Comparison of ENCODE assay signal across 8 cellular contexts in genomic region chr1:235326719-235327558, GRCh38. TPM values are rescaled to one million over a fixed set of nuclear protein-coding genes. Genes with fewer than 3 reads are reported as not detected.
A peak's percentile ranks its signal among the peaks of the same experiment; 100 is the strongest.
DNase-seq lines count a peak whose midpoint lies in the region; ATAC-seq and TF ChIP-seq lines count a peak whose summit lies in the region.

No MANE protein-coding gene starts in this region.

- intact Hi-C loops in activated CD4-positive, alpha-beta memory T cell treated with anti-CD3 and anti-CD28 coated beads for 36 hours (cut with micrococcal nuclease): loop anchor here (5.0 kb wide), 2 partner anchors 220 to 540 kb away; partner anchors contain the start of gene LYST

- peak; percentile 21 for ATAC-seq in GM19455 (IDR thresholded peaks at IDR 0.05; ENCODE audit: unreplicated experiment)
- ATAC-seq in memory B cell (ENCODE audit: low read depth): peak; percentile 23
- no peak for ATAC-seq in HG03442 (IDR thresholded peaks at IDR 0.05; ENCODE audit: unreplicated experiment)

- peak overlapping the region; percentile 94 for H3K27ac Mint-ChIP-seq in activated CD4-positive, alpha-beta memory T cell treated with anti-CD3 and anti-CD28 coated beads for 36 hours
- no peak overlapping the region for H3K27ac Mint-ChIP-seq in memory B cell

- peak overlapping the region; percentile 95 for H3K4me3 Mint-ChIP-seq in activated CD4-positive, alpha-beta memory T cell treated with anti-CD3 and anti-CD28 coated beads for 36 hours
- peak overlapping the region; percentile 95 for H3K4me3 Mint-ChIP-seq in memory B cell

- CTCF ChIA-PET in activated CD4-positive, alpha-beta memory T cell treated with anti-CD3 and anti-CD28 coated beads for 36 hours (lab: Charles Lee): no interaction called here

- H3K27me3 Mint-ChIP-seq in activated CD4-positive, alpha-beta memory T cell treated with anti-CD3 and anti-CD28 coated beads for 36 hours: no peaks in the 10 kb centered on the region
- no peaks in the 10 kb centered on the region for H3K27me3 Mint-ChIP-seq in memory B cell

- DNase-seq in AG09309 (ENCODE audit: low read depth) (no peak), NCI-H2107 treated with DMSO at 0.1 percent for 48 hours (lab: John Stamatoyannopoulos, UW; ENCODE audit: unreplicated experiment) (peak; percentile 60), ecto neural progenitor cell (ENCODE audit: low spot score) (peak; percentile 64), memory B cell (ENCODE audit: low spot score in 2 of 2) (peak; percentile 67)
- peak; percentile 79 for DNase-seq in activated CD4-positive, alpha-beta memory T cell treated with anti-CD3 and anti-CD28 coated beads for 36 hours
- DNase-seq in stimulated activated CD8-positive, alpha-beta memory T cell treated with anti-CD3 and anti-CD28 coated beads, Interleukin-12 subunit alpha, Interleukin-12 subunit beta, amount 100 ng/mL, for 24 hours (ENCODE audit: extremely low read depth): peak; percentile 16

- peaks cover 46% of the 10 kb centered on the region for H3K4me1 Mint-ChIP-seq in activated CD4-positive, alpha-beta memory T cell treated with anti-CD3 and anti-CD28 coated beads for 36 hours (ENCODE audit: low read depth)
- H3K4me1 Mint-ChIP-seq in memory B cell: peaks cover 33% of the 10 kb centered on the region

- POLR2A ChIA-PET in activated CD4-positive, alpha-beta memory T cell treated with anti-CD3 and anti-CD28 coated beads for 36 hours (lab: Charles Lee): interaction anchor here (0.8 to 1.4 kb wide), 4 partner anchors 10 to 722 kb away, joined by 3 to 4 read pairs (median 4); partner anchors contain the start of gene IRF2BP2

- H3K36me3 Mint-ChIP-seq in activated CD4-positive, alpha-beta memory T cell treated with anti-CD3 and anti-CD28 coated beads for 36 hours: peaks cover 23% of the 10 kb centered on the region
- H3K36me3 Mint-ChIP-seq in memory B cell: peaks cover 9% of the 10 kb centered on the region

- no peaks in the 10 kb centered on the region for H3K9me3 Mint-ChIP-seq in activated CD4-positive, alpha-beta memory T cell treated with anti-CD3 and anti-CD28 coated beads for 36 hours
- no peaks in the 10 kb centered on the region for H3K9me3 Mint-ChIP-seq in memory B cell

- H3K4me3 ChIP-seq in AG09309 (ENCODE audit: control insufficient read depth, low read depth, low read length): peak overlapping the region; percentile 92

- no peak for TF ChIP-seq CTCF in AG09309 (IDR thresholded peaks at IDR 0.05; ENCODE audit: control insufficient read depth, insufficient read depth, low read depth, low read length, missing control alignments)

RNA-seq across cellular contexts. Expression of gene ARID4B, which starts 1.0 kb away (rescaled TPM):
- total RNA-seq in activated CD4-positive, alpha-beta memory T cell treated with anti-CD3 and anti-CD28 coated beads for 36 hours: 10 to 100 TPM; 41.3 to 44.8 TPM

RNA-seq across cellular contexts. Expression of gene GGPS1, which starts 1.4 kb away (rescaled TPM):
- total RNA-seq in activated CD4-positive, alpha-beta memory T cell treated with anti-CD3 and anti-CD28 coated beads for 36 hours: 10 to 100 TPM; 36.1 to 37.5 TPM

RNA-seq across cellular contexts. Expression of gene TBCE, which starts 40.3 kb away (rescaled TPM):
- 10 to 100 TPM; 22.7 to 26.3 TPM for total RNA-seq in activated CD4-positive, alpha-beta memory T cell treated with anti-CD3 and anti-CD28 coated beads for 36 hours
